18 cellular contexts compared by ENCODE assay signal in the genomic region with DNA sequence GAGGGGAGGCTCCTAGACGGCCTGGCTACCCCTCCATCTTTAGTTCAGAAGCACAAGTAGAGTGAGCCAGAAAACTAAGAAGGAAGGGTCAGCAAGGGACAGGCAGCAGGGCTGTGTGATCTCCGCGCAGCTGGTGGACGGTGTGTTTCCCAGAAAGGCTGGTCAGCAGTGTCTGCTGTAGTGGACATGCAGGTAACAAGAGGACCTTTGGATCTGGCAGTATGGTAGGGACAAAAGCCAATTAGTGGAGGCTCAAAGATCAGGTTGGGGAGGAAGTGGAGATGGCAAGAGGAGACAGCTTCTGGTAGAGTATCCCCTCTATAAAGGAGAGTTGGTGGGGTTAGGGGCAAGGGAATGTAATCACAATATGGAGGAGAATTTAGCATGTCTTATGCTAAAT.
A peak's percentile ranks its signal among the peaks of the same experiment; 100 is the strongest.
DNase-seq lines count a peak whose midpoint lies in the region; ATAC-seq and TF ChIP-seq lines count a peak whose summit lies in the region.
"Had no signal": no experiment of that assay in that cellular context is flagged by ENCODE, and none has a peak within 500 bp of the region (broad histone marks: within the 10 kb centered on the region; RNA-seq: fewer than 3 reads in every experiment).

No MANE protein-coding gene starts in this region.

- CTCF ChIA-PET in CD4-positive, alpha-beta T cell (lab: Charles Lee), result no interaction called here

- POLR2A ChIA-PET in CD4-positive, alpha-beta T cell (lab: Charles Lee), result interaction anchor here (1.0 to 1.2 kb wide), 2 partner anchors 15 to 41 kb away, joined by 3 read pairs; no protein-coding TSS in a partner anchor

- H3K27me3 Mint-ChIP-seq in CD4-positive, alpha-beta T cell, result no peaks in the 10 kb centered on the region
- H3K27me3 Mint-ChIP-seq in H9 (ENCODE audit: low read depth), result no peaks in the 10 kb centered on the region
- H3K27me3 Mint-ChIP-seq in activated naive CD8-positive, alpha-beta T cell treated with anti-CD3 and anti-CD28 coated beads, Interleukin-2, amount 50 U/mL, for 24 hours, result no peaks in the 10 kb centered on the region
- peaks cover 13 to 16% (median 16%) of the 10 kb centered on the region in 3 donors for H3K27me3 Mint-ChIP-seq in CD14-positive monocyte (ENCODE audit: low read depth in 3 of 3)

- H2BK120ac ChIP-seq in H9 (ENCODE audit: low read depth, low read length, poor library complexity, severe bottlenecking), result no peak overlapping the region

- H2BK15ac ChIP-seq in H9 (ENCODE audit: low read depth, low read length), result no peak overlapping the region

- no peak overlapping the region for H3K4ac ChIP-seq in H9 (ENCODE audit: low read depth, low read length)

- H2AK5ac ChIP-seq in H9 (ENCODE audit: insufficient read length, low read length), result no peak overlapping the region

- H2BK12ac ChIP-seq in H9 (ENCODE audit: insufficient read length, low read depth, low read length), result no peak overlapping the region

- peak overlapping the region; percentile 74 for H3K27ac Mint-ChIP-seq in CD4-positive, alpha-beta T cell
- H3K27ac Mint-ChIP-seq in H9, result peak overlapping the region; percentile 3 to 28 (median 13); a peak in 3 of 7 replicates
- H3K27ac Mint-ChIP-seq in activated naive CD8-positive, alpha-beta T cell treated with anti-CD3 and anti-CD28 coated beads, Interleukin-2, amount 50 U/mL, for 24 hours, result peak overlapping the region; percentile 93
- H3K27ac Mint-ChIP-seq in CD14-positive monocyte, result peak overlapping the region in 1 of 7 donors; percentile 51

- no peak overlapping the region for H3T11ph ChIP-seq in H9 (ENCODE audit: low read length)

- H3K23me2 ChIP-seq in H9 (ENCODE audit: insufficient read length, low read depth, low read length, poor library complexity, severe bottlenecking), result no peaks in the 10 kb centered on the region

- peaks cover 5% of the 10 kb centered on the region for H3K79me1 ChIP-seq in H9 (ENCODE audit: insufficient read depth, low read depth, low read length, poor library complexity, severe bottlenecking)

- no peak overlapping the region for H3K56ac ChIP-seq in H9 (ENCODE audit: insufficient read length, low read depth, low read length)

- no peak overlapping the region for H2AFZ ChIP-seq in H9 (ENCODE audit: low read length)

- no peak overlapping the region for H3K14ac ChIP-seq in H9 (ENCODE audit: insufficient read depth, low read length)

- no peak overlapping the region for H3K4me2 ChIP-seq in H9 (ENCODE audit: insufficient read depth, insufficient read length, low read length)
- H3K4me2 ChIP-seq: SK-N-SH had no signal

- H3K9ac ChIP-seq in H9 (ENCODE audit: extremely low read depth, insufficient read length, low read length), result no peak overlapping the region
- H3K9ac ChIP-seq: SK-N-SH had no signal

- WGBS in H9 (ENCODE audit: extremely low coverage, insufficient read length, low lambda C conversion rate), result no CpG with 5 or more reads among the region's 4 CpGs

- H2BK5ac ChIP-seq in H9 (ENCODE audit: insufficient read length, low read length), result no peak overlapping the region

- no peaks in the 10 kb centered on the region for H3K27me3 ChIP-seq in CD4-positive, alpha-beta T cell (ENCODE audit: control insufficient read depth, insufficient read depth, low read length)
- H3K27me3 ChIP-seq in H9 (ENCODE audit: insufficient read depth, low read length), result no peaks in the 10 kb centered on the region
- H3K27me3 ChIP-seq: left lung, Peyer's patch had no signal

- no peak for TF ChIP-seq CTCF in CD4-positive, alpha-beta T cell (IDR thresholded peaks at IDR 0.05)
- no peak for TF ChIP-seq CTCF in H9 (conservative IDR thresholded peaks at IDR 0.05)
- no peak for TF ChIP-seq CTCF in CD14-positive monocyte (IDR thresholded peaks at IDR 0.05)

- no peak for DNase-seq in CD4-positive, alpha-beta T cell
- DNase-seq in H9 (no peak), mucosa of gallbladder (ENCODE audit: low spot score) (peak; percentile 8), SIG-M5 treated with dmso at 0.1 percent for 504 hours (lab: John Stamatoyannopoulos, UW; ENCODE audit: unreplicated experiment) (no peak), AG20443 (ENCODE audit: low spot score) (no peak), CD14-positive monocyte (ENCODE audit: low spot score) (no peak)
- no peak for DNase-seq in activated naive CD8-positive, alpha-beta T cell treated with anti-CD3 and anti-CD28 coated beads, Interleukin-2, amount 50 U/mL, for 24 hours
- DNase-seq: activated gamma-delta T cell treated with Interleukin-2 at 50 U/mL for 16 hours; foreskin melanocyte; GF-D8; left lung; NCI-H187 treated with DMSO at 0.1 percent for 48 hours; NCI-H345; Peyer's patch; SK-N-SH; stimulated activated CD4-positive, alpha-beta T cell treated with anti-CD3 and anti-CD28 coated beads, Interleukin-2, amount 100 ng/mL, for 48 hours had no signal

- no peak overlapping the region for H3K18ac ChIP-seq in H9 (ENCODE audit: insufficient read length, low read depth, low read length)

- H4K8ac ChIP-seq in H9 (replicated peaks; ENCODE audit: insufficient read length, low read depth, low read length), result no peak overlapping the region

- peak overlapping the region; percentile 60 for H3K4me3 Mint-ChIP-seq in CD4-positive, alpha-beta T cell
- no peak overlapping the region for H3K4me3 Mint-ChIP-seq in H9
- no peak overlapping the region for H3K4me3 Mint-ChIP-seq in activated naive CD8-positive, alpha-beta T cell treated with anti-CD3 and anti-CD28 coated beads, Interleukin-2, amount 50 U/mL, for 24 hours
- H3K4me3 Mint-ChIP-seq in CD14-positive monocyte, result no peak overlapping the region

- peaks cover 17% of the 10 kb centered on the region for H3K9me3 ChIP-seq in CD4-positive, alpha-beta T cell (ENCODE audit: control insufficient read depth, low read length)
- no peaks in the 10 kb centered on the region for H3K9me3 ChIP-seq in H9 (ENCODE audit: control insufficient read depth, low read depth, low read length)

- peaks cover 12% of the 10 kb centered on the region; the same call in 1 of the 2 replicates for H3K79me2 ChIP-seq in H9 (ENCODE audit: insufficient read depth, low read length)

- peaks cover 8% of the 10 kb centered on the region for H3K9me3 Mint-ChIP-seq in CD4-positive, alpha-beta T cell
- H3K9me3 Mint-ChIP-seq in H9 (peaks cover 3 to 15% of the 10 kb centered on the region in 2 experiments), CD14-positive monocyte (peaks cover 18 to 27% (median 22%) of the 10 kb centered on the region in 7 donors)
- H3K9me3 Mint-ChIP-seq in activated naive CD8-positive, alpha-beta T cell treated with anti-CD3 and anti-CD28 coated beads, Interleukin-2, amount 50 U/mL, for 24 hours, result peaks cover 19% of the 10 kb centered on the region

- no peak overlapping the region for H3K27ac ChIP-seq in CD4-positive, alpha-beta T cell (ENCODE audit: low read depth, low read length)
- no peak overlapping the region for H3K27ac ChIP-seq in H9 (ENCODE audit: insufficient read length, low read depth, low read length)
- H3K27ac ChIP-seq: left lung, Peyer's patch had no signal

- no peak overlapping the region for H3K23ac ChIP-seq in H9 (ENCODE audit: insufficient read length, low read depth, low read length)

- H3K36me3 Mint-ChIP-seq in CD4-positive, alpha-beta T cell (ENCODE audit: low read depth), result peaks cover 78% of the 10 kb centered on the region
- H3K36me3 Mint-ChIP-seq in H9 (ENCODE audit: insufficient read depth in 1 of 3, low read depth in 3 of 3), result peaks cover 2 to 12% (median 4%) of the 10 kb centered on the region in 3 experiments
- H3K36me3 Mint-ChIP-seq in activated naive CD8-positive, alpha-beta T cell treated with anti-CD3 and anti-CD28 coated beads, Interleukin-2, amount 50 U/mL, for 24 hours (ENCODE audit: low read depth), result peaks cover 55% of the 10 kb centered on the region
- H3K36me3 Mint-ChIP-seq in CD14-positive monocyte, result peaks cover 14 to 29% of the 10 kb centered on the region in 2 donors

- H3K4me1 Mint-ChIP-seq in CD4-positive, alpha-beta T cell (ENCODE audit: low read depth), result peaks cover 92% of the 10 kb centered on the region
- H3K4me1 Mint-ChIP-seq in H9 (peaks cover 59 to 67% of the 10 kb centered on the region in 2 experiments), CD14-positive monocyte (peaks cover 6% of the 10 kb centered on the region)
- peaks cover 91% of the 10 kb centered on the region for H3K4me1 Mint-ChIP-seq in activated naive CD8-positive, alpha-beta T cell treated with anti-CD3 and anti-CD28 coated beads, Interleukin-2, amount 50 U/mL, for 24 hours

- no peak overlapping the region for H2BK20ac ChIP-seq in H9 (ENCODE audit: low read depth, low read length, poor library complexity, severe bottlenecking)

- no peaks in the 10 kb centered on the region for H4K20me1 ChIP-seq in H9 (ENCODE audit: control insufficient read depth, insufficient read depth, insufficient read length)

- H3K4me1 ChIP-seq in H9 (ENCODE audit: insufficient read depth, low read length), result peaks cover 11% of the 10 kb centered on the region; the same call in 1 of the 2 replicates

- intact Hi-C loops in CD4-positive, alpha-beta T cell (cut with DNase I, micrococcal nuclease), result loop anchor here (2.0 to 5.0 kb wide), 2 partner anchors 15 to 42 kb away; no protein-coding TSS in a partner anchor
- intact Hi-C loops in CD14-positive monocyte (cut with micrococcal nuclease), result no loop called here

- no peak for ATAC-seq in CD4-positive, alpha-beta T cell (ENCODE audit: poor library complexity)
- ATAC-seq in activated naive CD8-positive, alpha-beta T cell treated with anti-CD3 and anti-CD28 coated beads, Interleukin-2, amount 50 U/mL, for 24 hours, result no peak
- no peak for ATAC-seq in GM21381 (IDR thresholded peaks at IDR 0.05; ENCODE audit: unreplicated experiment)
- ATAC-seq: HCT116, left lung had no signal

- H4K5ac ChIP-seq in H9 (ENCODE audit: insufficient read length, low read depth, low read length), result no peak overlapping the region

- no peak overlapping the region for H4K91ac ChIP-seq in H9 (ENCODE audit: insufficient read length, low read depth, low read length)

Comparison
In these comparisons a context has a peak if more than half of its experiments do, and no peak if none do; other contexts are left out.
1. intact Hi-C loops: an anchor here in CD4-positive, alpha-beta T cell (2.0 to 5.0 kb wide); none called in CD14-positive monocyte.